10 cellular contexts compared by ENCODE assay signal in genomic region chr7:137342751-137343482, GRCh38. TPM values are rescaled to one million over a fixed set of nuclear protein-coding genes. Genes with fewer than 3 reads are reported as not detected.
DNase-seq lines count a peak whose midpoint lies in the region; ATAC-seq and TF ChIP-seq lines count a peak whose summit lies in the region.
"Had no signal": no experiment of that assay in that cellular context is flagged by ENCODE, and none has a peak within 500 bp of the region (broad histone marks: within the 10 kb centered on the region; RNA-seq: fewer than 3 reads in every experiment).

No MANE protein-coding gene starts in this region.

- peak overlapping the region; percentile 93 for H2AFZ ChIP-seq in neuronal stem cell (ENCODE audit: low read length)

- ATAC-seq in T-helper 17 cell: no peak
- no peak for ATAC-seq in HG03097 (IDR thresholded peaks at IDR 0.05; ENCODE audit: low FRiP score, unreplicated experiment)

- intact Hi-C loops in head of caudate nucleus (cut with DNase I): loop anchor here (10.0 kb wide), 1 partner anchor 112 kb away; no protein-coding TSS in a partner anchor

- H3K4ac ChIP-seq in neuronal stem cell (ENCODE audit: low read length): no peak overlapping the region

- H3K9me3 Mint-ChIP-seq in activated CD4-positive, alpha-beta memory T cell treated with anti-CD3 and anti-CD28 coated beads, Interleukin-2, amount 10 ng/mL, durations not matched to agents 7 days and 5 days: peaks cover 3% of the 10 kb centered on the region

- H4K91ac ChIP-seq in neuronal stem cell (ENCODE audit: low read depth, low read length, poor library complexity): no peak overlapping the region

- peaks cover 4 to 8% of the 10 kb centered on the region in 2 donors for H3K4me1 ChIP-seq in neuronal stem cell (ENCODE audit: control insufficient read depth in 2 of 2, insufficient read depth in 1 of 2, low read depth in 1 of 2, low read length in 2 of 2)

- H3K27ac Mint-ChIP-seq in T-helper 17 cell: no peak overlapping the region
- H3K27ac Mint-ChIP-seq in activated CD4-positive, alpha-beta memory T cell treated with anti-CD3 and anti-CD28 coated beads, Interleukin-2, amount 10 ng/mL, durations not matched to agents 7 days and 5 days: no peak overlapping the region
- H3K27ac Mint-ChIP-seq: CD14-positive monocyte had no signal

- no peaks in the 10 kb centered on the region for H3K36me3 Mint-ChIP-seq in T-helper 17 cell (ENCODE audit: low read depth)
- no peaks in the 10 kb centered on the region for H3K36me3 Mint-ChIP-seq in activated CD4-positive, alpha-beta memory T cell treated with anti-CD3 and anti-CD28 coated beads, Interleukin-2, amount 10 ng/mL, durations not matched to agents 7 days and 5 days (ENCODE audit: low read depth)
- H3K36me3 Mint-ChIP-seq: CD14-positive monocyte had no signal

- CTCF ChIA-PET in AG04450 (lab: Charles Lee): interaction anchor here (0.5 to 1.9 kb wide), 6 partner anchors 11 to 1713 kb away, joined by 3 to 7 read pairs (median 4); no protein-coding TSS in a partner anchor
- CTCF ChIA-PET in activated CD4-positive, alpha-beta memory T cell treated with anti-CD3 and anti-CD28 coated beads, Interleukin-2, amount 10 ng/mL, durations not matched to agents 7 days and 5 days (lab: Charles Lee): no interaction called here

- POLR2A ChIA-PET in AG04450 (lab: Yijun Ruan, JAX): interaction anchor here (0.8 kb wide), 1 partner anchor 385 kb away, joined by 3 read pairs; no protein-coding TSS in a partner anchor
- POLR2A ChIA-PET in activated CD4-positive, alpha-beta memory T cell treated with anti-CD3 and anti-CD28 coated beads, Interleukin-2, amount 10 ng/mL, durations not matched to agents 7 days and 5 days (lab: Charles Lee): no interaction called here

- H3K79me1 ChIP-seq in neuronal stem cell (ENCODE audit: low read depth, low read length): no peaks in the 10 kb centered on the region

- H3K23ac ChIP-seq in neuronal stem cell (ENCODE audit: low read depth, low read length, poor library complexity): no peak overlapping the region

- peak overlapping the region; percentile 14 for H3K14ac ChIP-seq in neuronal stem cell (ENCODE audit: low read length)

- H3K4me2 ChIP-seq in neuronal stem cell (ENCODE audit: insufficient read depth, low read length, poor library complexity, severe bottlenecking): peak overlapping the region; percentile 89

- peak overlapping the region; percentile 85 for H3K18ac ChIP-seq in neuronal stem cell (ENCODE audit: low read length)

- no peak overlapping the region for H2BK5ac ChIP-seq in neuronal stem cell (ENCODE audit: low read length)

- peak overlapping the region; percentile 41 for H3K27ac ChIP-seq in AG04450 (ENCODE audit: low read depth, low read length)
- H3K27ac ChIP-seq in neuronal stem cell (replicated peaks; ENCODE audit: low read length): peak overlapping the region; percentile 85
- H3K27ac ChIP-seq: HL-60 had no signal

- peaks cover 8% of the 10 kb centered on the region for H3K27me3 Mint-ChIP-seq in T-helper 17 cell
- peaks cover 3% of the 10 kb centered on the region for H3K27me3 Mint-ChIP-seq in activated CD4-positive, alpha-beta memory T cell treated with anti-CD3 and anti-CD28 coated beads, Interleukin-2, amount 10 ng/mL, durations not matched to agents 7 days and 5 days

- H3K4me3 Mint-ChIP-seq in T-helper 17 cell: peak overlapping the region; percentile 19
- no peak overlapping the region for H3K4me3 Mint-ChIP-seq in activated CD4-positive, alpha-beta memory T cell treated with anti-CD3 and anti-CD28 coated beads, Interleukin-2, amount 10 ng/mL, durations not matched to agents 7 days and 5 days
- H3K4me3 Mint-ChIP-seq: CD14-positive monocyte had no signal

- no peaks in the 10 kb centered on the region for H3K4me1 Mint-ChIP-seq in T-helper 17 cell
- no peaks in the 10 kb centered on the region for H3K4me1 Mint-ChIP-seq in activated CD4-positive, alpha-beta memory T cell treated with anti-CD3 and anti-CD28 coated beads, Interleukin-2, amount 10 ng/mL, durations not matched to agents 7 days and 5 days
- H3K4me1 Mint-ChIP-seq: CD14-positive monocyte had no signal

- no peaks in the 10 kb centered on the region for H3K27me3 ChIP-seq in AG04450 (ENCODE audit: control insufficient read depth, insufficient read depth, low read length)
- no peaks in the 10 kb centered on the region for H3K27me3 ChIP-seq in neuronal stem cell (ENCODE audit: control insufficient read depth in 3 of 3, insufficient read depth in 3 of 3, low read depth in 1 of 3, low read length in 3 of 3)

- no peak for TF ChIP-seq CTCF in AG04450 (IDR thresholded peaks at IDR 0.05; ENCODE audit: low read depth, low read length)

- H2BK12ac ChIP-seq in neuronal stem cell (ENCODE audit: low read length): peak overlapping the region; percentile 64

- H3K9me3 ChIP-seq in AG04450 (ENCODE audit: control insufficient read depth, insufficient read depth, low read length): no peaks in the 10 kb centered on the region; the same call in 1 of the 2 replicates
- no peaks in the 10 kb centered on the region for H3K9me3 ChIP-seq in T-helper 17 cell (ENCODE audit: control insufficient read depth, low read length, poor library complexity, severe bottlenecking)
- H3K9me3 ChIP-seq in neuronal stem cell (replicated peaks in 1 of 2; ENCODE audit: control insufficient read depth in 2 of 2, insufficient read depth in 1 of 2, low read depth in 1 of 2, low read length in 2 of 2): peaks cover 0 to 19% of the 10 kb centered on the region in 2 donors

- H3K4me3 ChIP-seq in AG04450 (ENCODE audit: low read depth, low read length): peak overlapping the region; percentile 86
- peak overlapping the region; percentile 72 to 83 for H3K4me3 ChIP-seq in neuronal stem cell (ENCODE audit: low read length in 2 of 2)

- in situ Hi-C loops in ACHN (cut with HindIII; ENCODE audit: low pct_ligation_motif_present, low pct_unique_long_range_greater_than_20kb, low sequenced_read_pairs): no loop called here

- no peak overlapping the region for H2BK120ac ChIP-seq in neuronal stem cell (ENCODE audit: low read depth, low read length)

- H3K36me3 ChIP-seq in neuronal stem cell (replicated peaks in 1 of 2; ENCODE audit: control insufficient read depth in 2 of 2, insufficient read depth in 2 of 2, low read length in 2 of 2): peaks cover 0 to 18% of the 10 kb centered on the region in 2 donors

- H2AK5ac ChIP-seq in neuronal stem cell (ENCODE audit: low read depth, low read length): no peak overlapping the region

- DNase-seq in AG04450 (ENCODE audit: low read depth, low spot score) (no peak), T-helper 17 cell (no peak), head of caudate nucleus (peak in 41 of 42 donors; percentile 15 to 83 (median 56)), neuronal stem cell (ENCODE audit: low spot score) (peak; percentile 15), ACHN (no peak)
- DNase-seq in activated CD4-positive, alpha-beta T cell treated with anti-CD3 and anti-CD28 coated beads for 4 hours: no peak
- no peak for DNase-seq in activated CD4-positive, alpha-beta memory T cell treated with anti-CD3 and anti-CD28 coated beads, Interleukin-2, amount 10 ng/mL, durations not matched to agents 7 days and 5 days

- WGBS in neuronal stem cell (ENCODE audit: extremely low coverage in 2 of 2, insufficient read length in 2 of 2, insufficient replicate concordance in 1 of 2), 2 donors: no CpG with 5 or more reads among the region's 12 CpGs

- no peak overlapping the region for H4K8ac ChIP-seq in neuronal stem cell (ENCODE audit: low read depth, low read length)

- H3K9ac ChIP-seq in neuronal stem cell (ENCODE audit: low read depth, low read length, poor library complexity): peak overlapping the region; percentile 94

- H2BK15ac ChIP-seq in neuronal stem cell (ENCODE audit: low read length): peak overlapping the region; percentile 28

RNA-seq across cellular contexts. Expression of gene PTN, which starts 0.6 kb away (rescaled TPM):
- 136 and 168 TPM in 2 replicates for polyA plus RNA-seq in AG04450 (2011; rRNA removed)
- 34.4 and 41.2 TPM in 2 replicates for polyA minus RNA-seq in AG04450 (2011; rRNA and poly(A)+ RNA removed)
- not detected for total RNA-seq in T-helper 17 cell
- polyA plus RNA-seq in neuronal stem cell (2013, experiment 1 of 2): 257 TPM
- 271 TPM for polyA plus RNA-seq in neuronal stem cell (2013, experiment 2 of 2)
- total RNA-seq in activated CD4-positive, alpha-beta memory T cell treated with anti-CD3 and anti-CD28 coated beads, Interleukin-2, amount 10 ng/mL, durations not matched to agents 7 days and 5 days: not detected
- polyA plus RNA-seq: CD14-positive monocyte had no signal

Comparison
In these comparisons a context has a peak if more than half of its experiments do, and no peak if none do; other contexts are left out.
1. DNase-seq: peak in head of caudate nucleus (41 of 42) and neuronal stem cell (single experiment); none in AG04450 (single experiment), T-helper 17 cell (0 of 3), ACHN (single experiment), activated CD4-positive, alpha-beta T cell treated with anti-CD3 and anti-CD28 coated beads for 4 hours (0 of 2) and activated CD4-positive, alpha-beta memory T cell treated with anti-CD3 and anti-CD28 coated beads, Interleukin-2, amount 10 ng/mL, durations not matched to agents 7 days and 5 days (single experiment).